In the genomic region with DNA sequence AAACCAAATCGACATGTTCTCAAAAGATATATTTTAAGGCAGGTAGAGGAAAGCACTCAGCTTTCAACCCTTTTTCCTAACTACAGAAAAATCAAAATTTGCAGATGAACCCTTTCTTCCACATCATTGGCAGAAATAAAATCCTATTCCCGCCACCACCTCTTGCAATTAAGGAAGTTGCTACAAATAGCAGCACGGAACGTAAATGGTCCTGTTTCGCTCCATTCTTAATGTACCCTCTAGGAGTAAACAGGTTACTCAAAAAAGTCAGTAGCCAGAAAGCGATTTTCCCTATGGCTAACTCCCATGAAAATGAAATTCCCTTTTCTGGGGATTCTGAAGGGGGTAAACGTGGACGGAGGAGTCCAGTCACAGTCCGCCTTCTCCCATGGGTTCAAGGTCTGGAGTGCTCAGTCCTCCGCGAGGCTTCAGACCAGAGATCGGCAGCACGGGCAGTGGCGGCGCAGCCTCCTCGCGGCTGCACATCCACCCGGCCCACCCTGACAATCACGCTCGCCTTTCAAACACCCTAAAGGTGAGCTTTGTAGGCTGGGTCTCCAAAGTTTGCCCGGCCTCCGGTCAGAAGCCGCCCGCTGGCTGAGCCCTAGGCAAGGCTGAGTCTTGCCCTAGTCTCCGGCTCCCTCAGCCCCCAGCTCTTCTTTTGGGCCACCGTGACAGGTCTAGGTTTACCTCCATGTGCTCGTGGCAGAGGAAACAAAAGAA, we compare ENCODE assay signal across 8 cellular contexts. TPM values are rescaled to one million over a fixed set of nuclear protein-coding genes. Genes with fewer than 3 reads are reported as not detected.
DNase-seq lines count a peak whose midpoint lies in the region; ATAC-seq, FAIRE-seq and TF ChIP-seq lines count a peak whose summit lies in the region.

No MANE protein-coding gene starts in this region.

- peak overlapping the region; percentile 85 for H3K4me3 Mint-ChIP-seq in CD8-positive, alpha-beta T cell

- H3K56ac ChIP-seq in H1 (replicated peaks; ENCODE audit: insufficient read length, low read depth, low read length): peak overlapping the region; percentile 16

- no peak overlapping the region for H4K5ac ChIP-seq in H1 (ENCODE audit: insufficient read length, low read depth, low read length)

- TF ChIP-seq EP300 in H1 (IDR thresholded peaks at IDR 0.05; ENCODE audit: borderline replicate concordance in 1 of 2, low read depth in 2 of 2, low read length in 2 of 2): no peak

- H3K27ac Mint-ChIP-seq in CD8-positive, alpha-beta T cell: peak overlapping the region; percentile 74

- TF ChIP-seq CTCF in CD8-positive, alpha-beta T cell (IDR thresholded peaks at IDR 0.05): no peak
- TF ChIP-seq CTCF in H1 (IDR thresholded peaks at IDR 0.05; ENCODE audit: control extremely low read depth in 1 of 3, insufficient read depth in 1 of 3, low read depth in 1 of 3, low read length in 3 of 3) (no peak), upper lobe of right lung (IDR thresholded peaks at IDR 0.05) (no peak)

- H3K14ac ChIP-seq in H1 (ENCODE audit: insufficient read length): no peak overlapping the region

- H3K27me3 Mint-ChIP-seq in CD8-positive, alpha-beta T cell (ENCODE audit: low read depth): no peaks in the 10 kb centered on the region

- intact Hi-C loops in CD8-positive, alpha-beta T cell (cut with DNase I, micrococcal nuclease): loop anchor here (2.0 to 5.0 kb wide), 2 partner anchors 34 to 114 kb away; no protein-coding TSS in a partner anchor
- intact Hi-C loops in upper lobe of right lung (cut with DNase I): no loop called here

- H3K18ac ChIP-seq in H1 (ENCODE audit: extremely low read depth, low read length): no peak overlapping the region

- peaks cover 37% of the 10 kb centered on the region for H3K4me1 Mint-ChIP-seq in CD8-positive, alpha-beta T cell (ENCODE audit: low read depth)

- no peak overlapping the region for H4K91ac ChIP-seq in H1 (replicated peaks; ENCODE audit: insufficient read length, low read length)

- no peak overlapping the region for H2BK12ac ChIP-seq in H1 (ENCODE audit: low read depth, low read length)

- peaks cover 10% of the 10 kb centered on the region for H3K4me1 ChIP-seq in CD8-positive, alpha-beta T cell (ENCODE audit: insufficient read depth, low read length)
- H3K4me1 ChIP-seq in H1 (replicated peaks in 1 of 4; ENCODE audit: control insufficient read depth in 3 of 4, insufficient read depth in 4 of 4, low read length in 3 of 4) (peaks cover 0 to 8% (median 0%) of the 10 kb centered on the region in 4 experiments; a peak in 2 of 7 replicates), mucosa of stomach (ENCODE audit: control insufficient read depth, insufficient read depth, low read length) (no peaks in the 10 kb centered on the region), upper lobe of right lung (no peaks in the 10 kb centered on the region)

- H3K79me2 ChIP-seq in H1 (ENCODE audit: control insufficient read depth in 1 of 2, insufficient read depth in 2 of 2, low read length in 2 of 2): peaks cover 0 to 54% of the 10 kb centered on the region in 2 experiments; a peak in 3 of 4 replicates

- peak in 4 of 7 experiments; percentile 0 to 52 (median 10) for DNase-seq in CD8-positive, alpha-beta T cell
- DNase-seq in HT1080 (ENCODE audit: low read depth) (peak; percentile 17), H1 (ENCODE audit: low read depth in 1 of 2, low spot score in 2 of 2) (no peak), upper lobe of right lung (peak; percentile 55), NCI-H146 (lab: John Stamatoyannopoulos, UW) (no peak), NCI-H2227 (lab: John Stamatoyannopoulos, UW; ENCODE audit: unreplicated experiment) (no peak)
- peak; percentile 8 to 15 for DNase-seq in activated CD4-positive, alpha-beta T cell treated with anti-CD3 and anti-CD28 coated beads for 4 hours

- no peak overlapping the region for H4K8ac ChIP-seq in H1 (ENCODE audit: extremely low read depth, insufficient read depth, low read length)

- H3K79me1 ChIP-seq in H1 (ENCODE audit: low read depth, low read length): no peaks in the 10 kb centered on the region

- peaks cover 2% of the 10 kb centered on the region for H3K36me3 Mint-ChIP-seq in CD8-positive, alpha-beta T cell

- CTCF ChIA-PET in CD8-positive, alpha-beta T cell (lab: Charles Lee): no interaction called here
- CTCF ChIA-PET in H1 (lab: Charles Lee; ENCODE audit: partially characterized antibody): interaction anchor here (1.0 kb wide), 1 partner anchor 11 kb away, joined by 3 read pairs; no protein-coding TSS in a partner anchor

- H3K23ac ChIP-seq in H1 (ENCODE audit: insufficient read length): no peak overlapping the region

- no peak overlapping the region for H2BK120ac ChIP-seq in H1 (replicated peaks; ENCODE audit: low read depth, low read length)

- no peak overlapping the region for H2AFZ ChIP-seq in H1 (ENCODE audit: low read length)

- no peak for ATAC-seq in CD8-positive, alpha-beta T cell
- no peak for ATAC-seq in upper lobe of right lung

- peak overlapping the region; percentile 76 to 79 for H3K4me2 ChIP-seq in H1 (ENCODE audit: insufficient read depth in 1 of 2, low read depth in 2 of 2, low read length in 2 of 2)

- H3K23me2 ChIP-seq in H1 (ENCODE audit: low read depth, low read length): peaks cover 2% of the 10 kb centered on the region; the same call in 1 of the 2 replicates

- FAIRE-seq in H1 (lab: Jason Lieb, UNC): peak; percentile 62

- H3K27ac ChIP-seq in CD8-positive, alpha-beta T cell (ENCODE audit: low read depth, low read length): peak overlapping the region; percentile 37
- no peak overlapping the region for H3K27ac ChIP-seq in H1 (ENCODE audit: low read depth, low read length)
- no peak overlapping the region for H3K27ac ChIP-seq in upper lobe of right lung

- H2BK20ac ChIP-seq in H1 (ENCODE audit: low read length): no peak overlapping the region

- no peaks in the 10 kb centered on the region for H3K36me3 ChIP-seq in CD8-positive, alpha-beta T cell (ENCODE audit: insufficient read depth, low read length)
- no peaks in the 10 kb centered on the region for H3K36me3 ChIP-seq in H1 (ENCODE audit: control insufficient read depth in 2 of 4, insufficient read depth in 4 of 4, low read length in 3 of 4)
- H3K36me3 ChIP-seq in mucosa of stomach (ENCODE audit: control insufficient read depth, insufficient read depth, low read length): no peaks in the 10 kb centered on the region
- H3K36me3 ChIP-seq in upper lobe of right lung: no peaks in the 10 kb centered on the region

- WGBS in H1 (ENCODE audit: extremely low coverage in 1 of 2, insufficient coverage in 1 of 2, insufficient read length in 1 of 2, insufficient replicate concordance in 2 of 2, low coverage in 1 of 2, low lambda C conversion rate in 2 of 2, missing lambda C conversion rate in 1 of 2), 2 experiments: 2% methylated on average over 24 of the region's 27 CpGs; no CpG with 5 or more reads in 1 of the 2 experiments

- H3K9me3 Mint-ChIP-seq in CD8-positive, alpha-beta T cell: no peaks in the 10 kb centered on the region

- H3K9me3 ChIP-seq in CD8-positive, alpha-beta T cell (ENCODE audit: low read length): no peaks in the 10 kb centered on the region
- H3K9me3 ChIP-seq in H1 (ENCODE audit: insufficient read depth in 2 of 2, low read depth in 1 of 2, low read length in 1 of 2) (no peaks in the 10 kb centered on the region), mucosa of stomach (ENCODE audit: control insufficient read depth, low read length) (no peaks in the 10 kb centered on the region), upper lobe of right lung (no peaks in the 10 kb centered on the region)

- H3K9ac ChIP-seq in H1 (replicated peaks in 1 of 4; ENCODE audit: extremely low read depth in 1 of 4, low read depth in 3 of 4, low read length in 3 of 4) (peak overlapping the region; percentile 25 to 76 (median 58); a peak in 5 of 7 replicates), mucosa of stomach (ENCODE audit: low read length) (peak overlapping the region; percentile 66)

- no peak for TF ChIP-seq POLR2A in H1 (IDR thresholded peaks at IDR 0.05; ENCODE audit: control extremely low read depth in 1 of 2, low read depth in 2 of 2, low read length in 2 of 2)

- H3K4ac ChIP-seq in H1 (replicated peaks; ENCODE audit: insufficient read length, low read depth, low read length): no peak overlapping the region

- peaks cover 0 to 3% of the 10 kb centered on the region in 2 experiments for H4K20me1 ChIP-seq in H1 (replicated peaks in 1 of 2; ENCODE audit: control insufficient read depth in 1 of 2, insufficient read depth in 2 of 2, low read length in 2 of 2)

- H2AK5ac ChIP-seq in H1 (ENCODE audit: low read depth, low read length): no peak overlapping the region

- H3K4me3 ChIP-seq in CD8-positive, alpha-beta T cell (ENCODE audit: low read depth, low read length): peak overlapping the region; percentile 86
- H3K4me3 ChIP-seq in H1 (ENCODE audit: extremely low read depth in 1 of 4, insufficient read depth in 2 of 4, low read depth in 3 of 4, low read length in 4 of 4) (peak overlapping the region; percentile 57 to 84 (median 71)), mucosa of stomach (ENCODE audit: low read length) (peak overlapping the region; percentile 41), upper lobe of right lung (peak overlapping the region; percentile 71)

- H2BK15ac ChIP-seq in H1 (ENCODE audit: low read length): no peak overlapping the region

- H3K27me3 ChIP-seq in CD8-positive, alpha-beta T cell (ENCODE audit: insufficient read depth, low read length): no peaks in the 10 kb centered on the region
- H3K27me3 ChIP-seq in H1 (replicated peaks in 1 of 4; ENCODE audit: control insufficient read depth in 3 of 4, extremely low read depth in 1 of 4, insufficient read depth in 3 of 4, low read length in 3 of 4) (no peaks in the 10 kb centered on the region), mucosa of stomach (ENCODE audit: control insufficient read depth, insufficient read depth, low read length) (no peaks in the 10 kb centered on the region), upper lobe of right lung (no peaks in the 10 kb centered on the region)

- TF ChIP-seq RAD21 in H1 (IDR thresholded peaks at IDR 0.05 in 1 of 2, conservative IDR thresholded peaks at IDR 0.05 in 1 of 2; ENCODE audit: low read depth in 2 of 2, low read length in 2 of 2): no peak

- H2BK5ac ChIP-seq in H1 (ENCODE audit: low read depth, low read length): no peak overlapping the region

- POLR2A ChIA-PET in CD8-positive, alpha-beta T cell (lab: Charles Lee): no interaction called here
- POLR2A ChIA-PET in H1 (lab: Charles Lee; ENCODE audit: partially characterized antibody): interaction anchor here (1.0 to 1.6 kb wide), 5 partner anchors 14 to 728 kb away, joined by 3 to 7 read pairs (median 3); no protein-coding TSS in a partner anchor

RNA-seq across cellular contexts. Expression of gene ATP11C, which starts 1.8 kb away (rescaled TPM):
- 10 to 100 TPM; 14.7 to 18.4 TPM for total RNA-seq in CD8-positive, alpha-beta T cell
- total RNA-seq in HT1080 (2014; rRNA removed; shearing (Covaris generic)): 20.9 and 27.0 TPM in 2 replicates
- 26.3 and 34.7 TPM in 2 replicates for polyA plus RNA-seq in HT1080 (2015; cell fraction: cytosol; rRNA removed)
- 38.9 and 53.5 TPM in 2 replicates for polyA plus RNA-seq in HT1080 (2015; cell fraction: nucleus; rRNA removed)
- total RNA-seq in H1 (2021; fragmentation: NEBNext Ultra II Directional; extraction: Animal tissue kit (Norgen Biotek cat#: 25700)): 41.6 and 52.1 TPM in 2 replicates
- polyA plus RNA-seq in H1 (2011; rRNA removed): 7.1 and 14.7 TPM in 2 replicates
- 16.9 TPM for polyA plus RNA-seq in H1 (2011; cell fraction: cytosol; rRNA removed)
- 10.5 TPM for polyA plus RNA-seq in H1 (2011; cell fraction: nucleus; rRNA removed)
- 14.0 to 31.0 TPM (median 18.4 TPM) in 4 replicates for polyA plus RNA-seq in H1 (2012, experiment 1 of 2)
- polyA plus RNA-seq in H1 (2012, experiment 2 of 2): 2.0 TPM
- 46.2 TPM for polyA plus RNA-seq in H1 (2013, experiment 1 of 2)
- 47.8 TPM for polyA plus RNA-seq in H1 (2013, experiment 2 of 2)
- 26.3 and 49.8 TPM in 2 replicates for polyA minus RNA-seq in H1 (2011; rRNA and poly(A)+ RNA removed)
- 30.5 TPM for polyA minus RNA-seq in H1 (2011; cell fraction: cytosol; rRNA and poly(A)+ RNA removed)
- 54.6 TPM for polyA minus RNA-seq in H1 (2011; cell fraction: nucleus; rRNA and poly(A)+ RNA removed)
- 19.6 TPM for total RNA-seq in upper lobe of right lung

RNA-seq across cellular contexts. Expression of gene CXorf66, which starts 34.2 kb away (rescaled TPM):
- not detected for total RNA-seq in CD8-positive, alpha-beta T cell
- not detected in 2 replicates for total RNA-seq in HT1080 (2014; rRNA removed; shearing (Covaris generic))
- not detected in 2 replicates for polyA plus RNA-seq in HT1080 (2015; cell fraction: cytosol; rRNA removed)
- not detected in 2 replicates for polyA plus RNA-seq in HT1080 (2015; cell fraction: nucleus; rRNA removed)
- not detected in 2 replicates for total RNA-seq in H1 (2021; fragmentation: NEBNext Ultra II Directional; extraction: Animal tissue kit (Norgen Biotek cat#: 25700))
- polyA plus RNA-seq in H1 (2011; rRNA removed): not detected in 2 replicates
- not detected for polyA plus RNA-seq in H1 (2011; cell fraction: cytosol; rRNA removed)
- not detected for polyA plus RNA-seq in H1 (2011; cell fraction: nucleus; rRNA removed)
- not detected in 4 replicates for polyA plus RNA-seq in H1 (2012, experiment 1 of 2)
- not detected for polyA plus RNA-seq in H1 (2012, experiment 2 of 2)
- polyA plus RNA-seq in H1 (2013, experiment 1 of 2): not detected
- polyA plus RNA-seq in H1 (2013, experiment 2 of 2): not detected
- not detected in 2 replicates for polyA minus RNA-seq in H1 (2011; rRNA and poly(A)+ RNA removed)
- not detected for polyA minus RNA-seq in H1 (2011; cell fraction: cytosol; rRNA and poly(A)+ RNA removed)
- polyA minus RNA-seq in H1 (2011; cell fraction: nucleus; rRNA and poly(A)+ RNA removed): not detected
- total RNA-seq in upper lobe of right lung: not detected

Comparison
In these comparisons a context has a peak if more than half of its experiments do, and no peak if none do; other contexts are left out.
1. DNase-seq: peak in CD8-positive, alpha-beta T cell (4 of 7), HT1080 (single experiment), activated CD4-positive, alpha-beta T cell treated with anti-CD3 and anti-CD28 coated beads for 4 hours (2 of 2) and upper lobe of right lung (single experiment); none in H1 (0 of 2), NCI-H146 (single experiment) and NCI-H2227 (single experiment).
2. Peak in every context shown above with its lines, with median percentiles within 50 percentile points of each other: H3K4me3 ChIP-seq.